Comparison of ENCODE assay signal across 8 cellular contexts in the genomic region with DNA sequence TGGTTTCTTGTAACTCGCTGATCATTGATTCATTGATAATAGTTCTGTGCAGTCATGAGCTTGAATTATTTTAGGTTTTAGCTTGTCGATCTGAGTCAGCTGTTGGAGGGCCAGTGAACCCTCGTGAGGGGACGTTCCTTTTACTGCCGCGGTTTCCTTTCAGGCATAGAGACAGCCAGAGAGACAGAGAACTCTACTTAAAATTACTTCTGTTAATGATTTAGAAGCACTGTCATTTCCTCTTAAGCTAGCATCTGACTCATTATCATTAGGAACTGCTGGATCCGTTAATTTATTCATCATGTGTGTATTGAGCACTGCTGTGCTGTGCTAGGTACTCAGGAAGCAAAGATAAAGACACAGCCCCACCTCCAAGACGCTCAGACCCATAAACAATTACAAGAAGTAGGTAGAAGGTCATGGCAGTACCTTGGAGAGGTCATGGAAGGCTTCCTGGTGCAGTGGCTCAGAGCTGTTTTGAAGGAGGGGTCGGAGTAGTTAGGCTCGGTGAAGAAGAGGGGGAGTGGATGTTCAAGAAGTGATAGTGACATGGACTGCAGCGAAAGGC. TPM values are rescaled to one million over a fixed set of nuclear protein-coding genes. Genes with fewer than 3 reads are reported as not detected.
DNase-seq lines count a peak whose midpoint lies in the region; ATAC-seq and TF ChIP-seq lines count a peak whose summit lies in the region.

No MANE protein-coding gene starts in this region.

- DNase-seq in DND-41 (no peak), NOMO-1 (lab: John Stamatoyannopoulos, UW; ENCODE audit: unreplicated experiment in 2 of 2) (peak; percentile 44 to 96), ascending aorta (ENCODE audit: low spot score in 2 of 2) (no peak), mesothelial cell of epicardium (ENCODE audit: low spot score in 2 of 2, unreplicated experiment in 2 of 2) (no peak), NCI-H82 treated with DMSO at 0.1 percent for 48 hours (lab: John Stamatoyannopoulos, UW; ENCODE audit: unreplicated experiment) (no peak), DMS153 treated with DMSO at 0.1 percent for 48 hours (lab: John Stamatoyannopoulos, UW; ENCODE audit: unreplicated experiment) (no peak), NCI-H2196 (lab: John Stamatoyannopoulos, UW; ENCODE audit: unreplicated experiment) (no peak)

- H3K27me3 Mint-ChIP-seq in mesothelial cell of epicardium (ENCODE audit: low read depth): no peaks in the 10 kb centered on the region

- H3K4me1 Mint-ChIP-seq in mesothelial cell of epicardium: peaks cover 44% of the 10 kb centered on the region

- H3K36me3 Mint-ChIP-seq in mesothelial cell of epicardium: no peaks in the 10 kb centered on the region

- ATAC-seq in DND-41 (ENCODE audit: insufficient read depth, low read depth) (no peak), HG03469 (IDR thresholded peaks at IDR 0.05; ENCODE audit: unreplicated experiment) (no peak)

- peak overlapping the region; percentile 95; the same call in 1 of the 2 replicates for H3K4me2 ChIP-seq in DND-41 (ENCODE audit: insufficient read depth, low read length)

- H3K9ac ChIP-seq in DND-41 (ENCODE audit: low read depth, low read length): peak overlapping the region; percentile 21

- H4K20me1 ChIP-seq in DND-41 (ENCODE audit: insufficient read depth, low read length): peaks cover 54% of the 10 kb centered on the region

- no peak overlapping the region for H3K27ac ChIP-seq in DND-41 (ENCODE audit: low read length)
- peak overlapping the region; percentile 35 to 56 for H3K27ac ChIP-seq in ascending aorta

- intact Hi-C loops in ascending aorta (cut with DNase I): no loop called here

- H3K4me3 Mint-ChIP-seq in mesothelial cell of epicardium: peak overlapping the region; percentile 3

- H3K36me3 ChIP-seq in DND-41 (ENCODE audit: insufficient read depth, low read length): peaks cover 24% of the 10 kb centered on the region
- no peaks in the 10 kb centered on the region for H3K36me3 ChIP-seq in ascending aorta

- H3K4me1 ChIP-seq in DND-41 (ENCODE audit: insufficient read depth, low read length): peaks cover 51% of the 10 kb centered on the region
- H3K4me1 ChIP-seq in ascending aorta: peaks cover 26 to 44% of the 10 kb centered on the region in 2 donors

- H3K79me2 ChIP-seq in DND-41 (ENCODE audit: insufficient read depth, low read length): peaks cover 81% of the 10 kb centered on the region

- TF ChIP-seq CTCF in DND-41 (IDR thresholded peaks at IDR 0.05; ENCODE audit: borderline replicate concordance, extremely low read depth, low read length, poor library complexity, severe bottlenecking) (no peak), ascending aorta (IDR thresholded peaks at IDR 0.05) (no peak), mesothelial cell of epicardium (IDR thresholded peaks at IDR 0.05; ENCODE audit: unreplicated experiment) (no peak)

- H2AFZ ChIP-seq in DND-41 (ENCODE audit: low read depth, low read length): no peak overlapping the region

- H3K9me3 Mint-ChIP-seq in mesothelial cell of epicardium: no peaks in the 10 kb centered on the region

- peak overlapping the region; percentile 6 for H3K27ac Mint-ChIP-seq in mesothelial cell of epicardium

- H3K4me3 ChIP-seq in DND-41 (ENCODE audit: low read depth in 1 of 2, low read length in 2 of 2) (no peak overlapping the region), ascending aorta (no peak overlapping the region)

- H3K27me3 ChIP-seq in DND-41 (ENCODE audit: insufficient read depth, low read length, poor library complexity) (no peaks in the 10 kb centered on the region), ascending aorta (no peaks in the 10 kb centered on the region)

- H3K9me3 ChIP-seq in DND-41 (ENCODE audit: insufficient read depth, low read length, severe bottlenecking) (no peaks in the 10 kb centered on the region), ascending aorta (no peaks in the 10 kb centered on the region)

RNA-seq across cellular contexts. Expression of gene PGS1, which starts 3.2 kb away (rescaled TPM):
- total RNA-seq in ascending aorta (41.8 TPM), mesothelial cell of epicardium (62.0 to 66.5 TPM (median 62.3 TPM) in 3 replicates)

RNA-seq across cellular contexts. Expression of gene SOCS3, which starts 21.8 kb away (rescaled TPM):
- total RNA-seq in ascending aorta (620 TPM), mesothelial cell of epicardium (45.7 to 50.0 TPM (median 49.8 TPM) in 3 replicates)

Comparison
In these comparisons a context has a peak if more than half of its experiments do, and no peak if none do; other contexts are left out.
1. DNase-seq: peak in NOMO-1 (2 of 2); none in DND-41 (single experiment), ascending aorta (0 of 2), mesothelial cell of epicardium (0 of 2), NCI-H82 treated with DMSO at 0.1 percent for 48 hours (single experiment), DMS153 treated with DMSO at 0.1 percent for 48 hours (single experiment) and NCI-H2196 (single experiment).
2. RNA of gene SOCS3, which starts 21.8 kb away (total RNA-seq): 620 TPM in ascending aorta (single experiment); 45.7 to 50.0 TPM in mesothelial cell of epicardium; every median in the first group is over 10 times any median in the second.